10 cellular contexts compared by ENCODE assay signal in the genomic region with DNA sequence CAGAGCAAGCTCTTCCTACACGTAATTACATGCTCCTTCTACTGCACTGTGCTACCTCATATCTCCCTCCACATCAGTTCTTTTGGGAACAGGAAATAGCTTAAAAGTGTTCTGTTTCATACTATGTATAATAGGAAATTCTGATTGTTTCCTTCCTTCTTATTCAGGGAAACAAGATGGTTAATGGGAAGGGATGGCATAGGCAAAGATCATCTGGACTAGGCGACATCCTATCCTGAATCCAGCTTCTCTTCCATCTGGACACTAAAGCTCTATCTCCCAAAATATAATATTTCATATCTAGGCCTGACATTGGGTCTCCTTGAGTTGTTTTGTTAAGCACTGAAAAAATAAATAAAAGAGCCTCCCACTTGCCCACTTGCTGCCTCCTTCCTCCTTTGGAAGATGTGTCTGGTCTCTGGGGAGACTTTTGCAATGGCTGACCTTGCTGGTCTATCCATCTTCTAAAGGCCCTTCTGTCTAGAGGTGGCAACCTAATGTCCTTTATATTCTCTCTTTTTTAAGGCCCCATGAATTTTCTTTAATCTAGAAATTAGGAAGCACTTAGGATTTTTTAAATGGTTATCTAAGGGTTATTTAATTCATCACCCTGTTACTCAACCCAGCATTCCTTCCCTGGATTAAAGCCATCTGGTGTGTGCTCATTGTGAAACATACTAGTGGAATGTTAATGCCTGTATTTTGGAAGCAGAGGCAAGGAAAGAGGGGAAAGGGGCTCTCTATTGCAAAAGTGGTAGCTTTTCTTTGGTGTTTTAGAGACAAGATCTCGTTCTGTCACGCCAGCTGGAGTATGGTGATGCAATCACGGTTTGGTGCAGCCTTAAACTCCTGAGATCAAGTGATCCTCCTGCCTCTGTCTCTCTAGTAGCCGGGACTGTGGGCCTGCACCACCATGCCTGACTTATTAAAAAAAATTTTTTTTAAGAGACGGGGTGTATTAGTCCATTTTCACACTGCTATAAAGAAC. TPM values are rescaled to one million over a fixed set of nuclear protein-coding genes. Genes with fewer than 3 reads are reported as not detected.
DNase-seq lines count a peak whose midpoint lies in the region; TF ChIP-seq lines count a peak whose summit lies in the region.
"Had no signal": no experiment of that assay in that cellular context is flagged by ENCODE, and none has a peak within 500 bp of the region (broad histone marks: within the 10 kb centered on the region; RNA-seq: fewer than 3 reads in every experiment).

No MANE protein-coding gene starts in this region.

- TF ChIP-seq CTCF in foreskin fibroblast (IDR thresholded peaks at IDR 0.05; ENCODE audit: low read depth, low read length) (no peak), coronary artery (IDR thresholded peaks at IDR 0.05) (no peak), MM.1S (IDR thresholded peaks at IDR 0.05; ENCODE audit: low read length) (no peak)

- intact Hi-C loops in posterior vena cava (cut with DNase I), result no loop called here
- intact Hi-C loops in activated naive CD4-positive, alpha-beta T cell treated with anti-CD3 and anti-CD28 coated beads for 36 hours (cut with micrococcal nuclease), result no loop called here

- H3K27me3 ChIP-seq in SJSA1 (replicated peaks) (no peaks in the 10 kb centered on the region), MM.1S (replicated peaks; ENCODE audit: insufficient read depth, low read length) (no peaks in the 10 kb centered on the region)

- H3K27me3 Mint-ChIP-seq in activated naive CD4-positive, alpha-beta T cell treated with anti-CD3 and anti-CD28 coated beads for 36 hours (ENCODE audit: low read depth), result no peaks in the 10 kb centered on the region

- H3K9me2 ChIP-seq in MM.1S (replicated peaks; ENCODE audit: insufficient read depth, low read length), result no peaks in the 10 kb centered on the region

- CTCF ChIA-PET in activated naive CD4-positive, alpha-beta T cell treated with anti-CD3 and anti-CD28 coated beads for 36 hours (lab: Charles Lee), result interaction anchor here (0.6 to 1.7 kb wide), 4 partner anchors 10 to 87 kb away, joined by 3 to 7 read pairs (median 4); no protein-coding TSS in a partner anchor

- H3K27ac ChIP-seq in SJSA1 (peak overlapping the region; percentile 68), coronary artery (peak overlapping the region in 1 of 2 donors; percentile 60), MM.1S (ENCODE audit: low read length) (no peak overlapping the region)

- H2AFZ ChIP-seq in MM.1S (ENCODE audit: low read length), result no peak overlapping the region

- no peaks in the 10 kb centered on the region for H3F3A ChIP-seq in MM.1S (ENCODE audit: insufficient read depth, low read length)

- peaks cover 8% of the 10 kb centered on the region for H3K36me3 ChIP-seq in SJSA1
- H3K36me3 ChIP-seq in MM.1S (replicated peaks; ENCODE audit: insufficient read depth, low read length), result no peaks in the 10 kb centered on the region

- no peak overlapping the region for H3K9ac ChIP-seq in MM.1S (ENCODE audit: low read length)

- H3K4me1 ChIP-seq in SJSA1 (replicated peaks), result peaks cover 33% of the 10 kb centered on the region
- no peaks in the 10 kb centered on the region for H3K4me1 ChIP-seq in MM.1S (ENCODE audit: low read length)

- H3K79me2 ChIP-seq in MM.1S (ENCODE audit: low read length), result no peaks in the 10 kb centered on the region

- DNase-seq in EL (peak; percentile 98), SJSA1 (ENCODE audit: low read depth in 1 of 2, low spot score in 2 of 2) (peak; percentile 43 to 65), foreskin fibroblast (peak; percentile 96 to 97), posterior vena cava (ENCODE audit: low spot score) (peak; percentile 81), coronary artery (ENCODE audit: low spot score) (no peak), MM.1S (no peak)
- no peak for DNase-seq in activated naive CD4-positive, alpha-beta T cell treated with anti-CD3 and anti-CD28 coated beads for 36 hours
- no peak for DNase-seq in stimulated activated CD8-positive, alpha-beta memory T cell treated with anti-CD3 and anti-CD28 coated beads, Interleukin-4, amount 100 ng/mL, for 48 hours
- DNase-seq: activated naive CD4-positive, alpha-beta T cell treated with anti-CD3 and anti-CD28 coated beads, Interleukin-2, amount 50 U/mL, for 16 hours had no signal

- no peaks in the 10 kb centered on the region for H3K9me3 Mint-ChIP-seq in activated naive CD4-positive, alpha-beta T cell treated with anti-CD3 and anti-CD28 coated beads for 36 hours

- no peak overlapping the region for H3K27ac Mint-ChIP-seq in activated naive CD4-positive, alpha-beta T cell treated with anti-CD3 and anti-CD28 coated beads for 36 hours

- H4K20me1 ChIP-seq in MM.1S (ENCODE audit: insufficient read depth, low read length), result no peaks in the 10 kb centered on the region

- H3K36me3 Mint-ChIP-seq in activated naive CD4-positive, alpha-beta T cell treated with anti-CD3 and anti-CD28 coated beads for 36 hours (ENCODE audit: low read depth), result no peaks in the 10 kb centered on the region

- H3K4me1 Mint-ChIP-seq in activated naive CD4-positive, alpha-beta T cell treated with anti-CD3 and anti-CD28 coated beads for 36 hours (ENCODE audit: low read depth), result peaks cover 2% of the 10 kb centered on the region

- H3K4me3 ChIP-seq in SJSA1 (no peak overlapping the region), foreskin fibroblast (ENCODE audit: low read depth in 1 of 2, low read length in 2 of 2) (no peak overlapping the region), coronary artery (no peak overlapping the region), MM.1S (ENCODE audit: low read length) (no peak overlapping the region)

- H3K9me3 ChIP-seq in SJSA1 (replicated peaks) (no peaks in the 10 kb centered on the region), MM.1S (replicated peaks; ENCODE audit: insufficient read depth, low read length) (no peaks in the 10 kb centered on the region)

- no peak overlapping the region for H3K4me2 ChIP-seq in MM.1S (ENCODE audit: low read depth, low read length)

- no peak overlapping the region for H3K4me3 Mint-ChIP-seq in activated naive CD4-positive, alpha-beta T cell treated with anti-CD3 and anti-CD28 coated beads for 36 hours

RNA-seq across cellular contexts. Expression of a gene that starts 20.6 kb away (rescaled TPM):
- 21.6 and 39.6 TPM in 2 replicates for total RNA-seq in SJSA1 (2014; rRNA removed; shearing (Covaris generic))
- total RNA-seq in posterior vena cava, result 10 to 100 TPM; 24.6 to 28.3 TPM
- under 1 TPM; 0.14 to 0.15 TPM for total RNA-seq in activated naive CD4-positive, alpha-beta T cell treated with anti-CD3 and anti-CD28 coated beads for 36 hours
- total RNA-seq: OCI-LY7 had no signal

Comparison
In these comparisons a context has a peak if more than half of its experiments do, and no peak if none do; other contexts are left out.
1. DNase-seq: peak in EL (single experiment), SJSA1 (2 of 2), foreskin fibroblast (2 of 2) and posterior vena cava (single experiment); none in coronary artery (single experiment), activated naive CD4-positive, alpha-beta T cell treated with anti-CD3 and anti-CD28 coated beads for 36 hours (single experiment), MM.1S (single experiment) and stimulated activated CD8-positive, alpha-beta memory T cell treated with anti-CD3 and anti-CD28 coated beads, Interleukin-4, amount 100 ng/mL, for 48 hours (single experiment).
2. RNA of a gene that starts 20.6 kb away (total RNA-seq): 24.6 to 28.3 TPM in posterior vena cava and 21.6 to 39.6 TPM in SJSA1; 0.14 to 0.15 TPM in activated naive CD4-positive, alpha-beta T cell treated with anti-CD3 and anti-CD28 coated beads for 36 hours; every median in the first group is over 10 times any median in the second.